In the genomic region with DNA sequence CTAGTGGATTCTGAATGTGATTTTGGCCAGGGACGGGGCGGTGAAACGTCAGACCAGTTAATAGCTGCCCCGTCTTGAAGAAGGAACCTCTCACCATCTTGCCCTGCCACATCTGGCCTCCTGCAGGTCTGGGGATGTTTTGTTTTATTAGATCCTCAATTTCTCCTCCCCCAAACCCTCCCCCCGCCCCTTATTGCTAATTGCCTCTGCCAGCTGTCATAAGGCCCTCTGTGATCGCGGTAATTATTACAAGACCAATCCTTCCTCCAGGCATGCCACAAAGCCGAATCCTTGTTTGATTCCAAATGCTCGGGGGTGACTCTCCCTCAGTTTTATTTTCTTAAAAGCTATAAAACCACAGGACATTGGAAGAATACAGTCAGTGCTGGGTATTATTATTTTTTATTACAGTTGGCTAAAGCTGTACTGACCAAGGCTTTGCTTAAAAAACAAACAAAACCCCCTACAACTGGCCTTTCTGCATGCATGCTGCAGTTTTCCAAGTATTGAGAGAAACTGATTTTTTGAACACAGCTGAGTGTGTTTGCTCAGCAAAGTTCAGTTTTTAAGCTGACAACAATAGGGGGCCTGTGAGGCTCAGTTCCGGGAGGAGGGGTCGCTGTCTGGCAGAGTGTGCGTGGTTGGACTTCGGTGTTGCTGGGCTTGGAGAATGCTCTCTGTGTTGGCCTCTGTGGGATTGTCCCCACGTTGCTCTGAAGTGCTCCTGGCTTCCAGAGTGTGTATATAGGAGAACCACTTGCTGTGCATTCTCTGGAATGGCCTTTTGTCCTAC, we compare ENCODE assay signal across 1 cellular context.
A peak's percentile ranks its signal among the peaks of the same experiment; 100 is the strongest.
TF ChIP-seq lines count a peak whose summit lies in the region.

No MANE protein-coding gene starts in this region.

TF ChIP-seq in HEK293, 187 proteins besides CTCF, POLR2A, EP300 and RAD21 (continued from another document):
- TF ChIP-seq ZNF184 (tag by site-specific recombination; IDR thresholded peaks at IDR 0.05) (no peak), YY1 (tag by site-specific recombination; IDR thresholded peaks at IDR 0.05) (no peak), ZBTB17 (tag by site-specific recombination; IDR thresholded peaks at IDR 0.05) (peak; percentile 33; the same call in 1 of the 2 replicates), ZNF544 (tag by site-specific recombination; IDR thresholded peaks at IDR 0.05) (no peak), MYNN (tag by site-specific recombination; IDR thresholded peaks at IDR 0.05; ENCODE audit: borderline replicate concordance) (no peak), ZNF138 (tag by site-specific recombination; IDR thresholded peaks at IDR 0.05; ENCODE audit: borderline replicate concordance) (no peak), ZNF561 (tag by site-specific recombination; IDR thresholded peaks at IDR 0.05; ENCODE audit: borderline replicate concordance) (no peak), ZNF37A (tag by site-specific recombination; IDR thresholded peaks at IDR 0.05) (no peak), ZNF473 (tag by site-specific recombination; IDR thresholded peaks at IDR 0.05) (no peak), ZNF449 (tag by site-specific recombination; IDR thresholded peaks at IDR 0.05) (peak; percentile 97), KLF16 (tag by site-specific recombination; IDR thresholded peaks at IDR 0.05) (0 out of 2 replicates have a peak, but pooled peaks have one; percentile 20), ZNF221 (tag by site-specific recombination; IDR thresholded peaks at IDR 0.05; ENCODE audit: borderline replicate concordance) (no peak), TCF7L2 (IDR thresholded peaks at IDR 0.05; ENCODE audit: borderline replicate concordance, low read depth, low read length) (peak; percentile 39; the same call in 1 of the 2 replicates), SP7 (tag by site-specific recombination; IDR thresholded peaks at IDR 0.05) (0 out of 2 replicates have a peak, but pooled peaks have one; percentile 53), ZNF670 (tag by site-specific recombination; IDR thresholded peaks at IDR 0.05; ENCODE audit: low read depth) (no peak), GLI4 (tag by site-specific recombination; IDR thresholded peaks at IDR 0.05) (no peak)
- TF ChIP-seq, protein P1, sequence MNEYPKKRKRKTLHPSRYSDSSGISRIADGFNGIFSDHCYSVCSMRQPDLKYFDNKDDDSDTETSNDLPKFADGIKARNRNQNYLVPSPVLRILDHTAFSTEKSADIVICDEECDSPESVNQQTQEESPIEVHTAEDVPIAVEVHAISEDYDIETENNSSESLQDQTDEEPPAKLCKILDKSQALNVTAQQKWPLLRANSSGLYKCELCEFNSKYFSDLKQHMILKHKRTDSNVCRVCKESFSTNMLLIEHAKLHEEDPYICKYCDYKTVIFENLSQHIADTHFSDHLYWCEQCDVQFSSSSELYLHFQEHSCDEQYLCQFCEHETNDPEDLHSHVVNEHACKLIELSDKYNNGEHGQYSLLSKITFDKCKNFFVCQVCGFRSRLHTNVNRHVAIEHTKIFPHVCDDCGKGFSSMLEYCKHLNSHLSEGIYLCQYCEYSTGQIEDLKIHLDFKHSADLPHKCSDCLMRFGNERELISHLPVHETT (tag by site-specific recombination; IDR thresholded peaks at IDR 0.05), result no peak
- TF ChIP-seq, protein P2, sequence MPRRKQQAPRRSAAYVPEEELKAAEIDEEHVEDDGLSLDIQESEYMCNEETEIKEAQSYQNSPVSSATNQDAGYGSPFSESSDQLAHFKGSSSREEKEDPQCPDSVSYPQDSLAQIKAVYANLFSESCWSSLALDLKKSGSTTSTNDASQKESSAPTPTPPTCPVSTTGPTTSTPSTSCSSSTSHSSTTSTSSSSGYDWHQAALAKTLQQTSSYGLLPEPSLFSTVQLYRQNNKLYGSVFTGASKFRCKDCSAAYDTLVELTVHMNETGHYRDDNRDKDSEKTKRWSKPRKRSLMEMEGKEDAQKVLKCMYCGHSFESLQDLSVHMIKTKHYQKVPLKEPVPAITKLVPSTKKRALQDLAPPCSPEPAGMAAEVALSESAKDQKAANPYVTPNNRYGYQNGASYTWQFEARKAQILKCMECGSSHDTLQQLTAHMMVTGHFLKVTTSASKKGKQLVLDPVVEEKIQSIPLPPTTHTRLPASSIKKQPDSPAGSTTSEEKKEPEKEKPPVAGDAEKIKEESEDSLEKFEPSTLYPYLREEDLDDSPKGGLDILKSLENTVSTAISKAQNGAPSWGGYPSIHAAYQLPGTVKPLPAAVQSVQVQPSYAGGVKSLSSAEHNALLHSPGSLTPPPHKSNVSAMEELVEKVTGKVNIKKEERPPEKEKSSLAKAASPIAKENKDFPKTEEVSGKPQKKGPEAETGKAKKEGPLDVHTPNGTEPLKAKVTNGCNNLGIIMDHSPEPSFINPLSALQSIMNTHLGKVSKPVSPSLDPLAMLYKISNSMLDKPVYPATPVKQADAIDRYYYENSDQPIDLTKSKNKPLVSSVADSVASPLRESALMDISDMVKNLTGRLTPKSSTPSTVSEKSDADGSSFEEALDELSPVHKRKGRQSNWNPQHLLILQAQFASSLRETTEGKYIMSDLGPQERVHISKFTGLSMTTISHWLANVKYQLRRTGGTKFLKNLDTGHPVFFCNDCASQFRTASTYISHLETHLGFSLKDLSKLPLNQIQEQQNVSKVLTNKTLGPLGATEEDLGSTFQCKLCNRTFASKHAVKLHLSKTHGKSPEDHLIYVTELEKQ (tag by site-specific recombination; IDR thresholded peaks at IDR 0.05; ENCODE audit: borderline replicate concordance), result no peak
- TF ChIP-seq, protein P3, sequence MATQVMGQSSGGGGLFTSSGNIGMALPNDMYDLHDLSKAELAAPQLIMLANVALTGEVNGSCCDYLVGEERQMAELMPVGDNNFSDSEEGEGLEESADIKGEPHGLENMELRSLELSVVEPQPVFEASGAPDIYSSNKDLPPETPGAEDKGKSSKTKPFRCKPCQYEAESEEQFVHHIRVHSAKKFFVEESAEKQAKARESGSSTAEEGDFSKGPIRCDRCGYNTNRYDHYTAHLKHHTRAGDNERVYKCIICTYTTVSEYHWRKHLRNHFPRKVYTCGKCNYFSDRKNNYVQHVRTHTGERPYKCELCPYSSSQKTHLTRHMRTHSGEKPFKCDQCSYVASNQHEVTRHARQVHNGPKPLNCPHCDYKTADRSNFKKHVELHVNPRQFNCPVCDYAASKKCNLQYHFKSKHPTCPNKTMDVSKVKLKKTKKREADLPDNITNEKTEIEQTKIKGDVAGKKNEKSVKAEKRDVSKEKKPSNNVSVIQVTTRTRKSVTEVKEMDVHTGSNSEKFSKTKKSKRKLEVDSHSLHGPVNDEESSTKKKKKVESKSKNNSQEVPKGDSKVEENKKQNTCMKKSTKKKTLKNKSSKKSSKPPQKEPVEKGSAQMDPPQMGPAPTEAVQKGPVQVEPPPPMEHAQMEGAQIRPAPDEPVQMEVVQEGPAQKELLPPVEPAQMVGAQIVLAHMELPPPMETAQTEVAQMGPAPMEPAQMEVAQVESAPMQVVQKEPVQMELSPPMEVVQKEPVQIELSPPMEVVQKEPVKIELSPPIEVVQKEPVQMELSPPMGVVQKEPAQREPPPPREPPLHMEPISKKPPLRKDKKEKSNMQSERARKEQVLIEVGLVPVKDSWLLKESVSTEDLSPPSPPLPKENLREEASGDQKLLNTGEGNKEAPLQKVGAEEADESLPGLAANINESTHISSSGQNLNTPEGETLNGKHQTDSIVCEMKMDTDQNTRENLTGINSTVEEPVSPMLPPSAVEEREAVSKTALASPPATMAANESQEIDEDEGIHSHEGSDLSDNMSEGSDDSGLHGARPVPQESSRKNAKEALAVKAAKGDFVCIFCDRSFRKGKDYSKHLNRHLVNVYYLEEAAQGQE (tag by site-specific recombination; IDR thresholded peaks at IDR 0.05), result no peak
TF ChIP-seq in HEK293: peak in this region for 18.
